21 cellular contexts compared by ENCODE assay signal in the genomic region with DNA sequence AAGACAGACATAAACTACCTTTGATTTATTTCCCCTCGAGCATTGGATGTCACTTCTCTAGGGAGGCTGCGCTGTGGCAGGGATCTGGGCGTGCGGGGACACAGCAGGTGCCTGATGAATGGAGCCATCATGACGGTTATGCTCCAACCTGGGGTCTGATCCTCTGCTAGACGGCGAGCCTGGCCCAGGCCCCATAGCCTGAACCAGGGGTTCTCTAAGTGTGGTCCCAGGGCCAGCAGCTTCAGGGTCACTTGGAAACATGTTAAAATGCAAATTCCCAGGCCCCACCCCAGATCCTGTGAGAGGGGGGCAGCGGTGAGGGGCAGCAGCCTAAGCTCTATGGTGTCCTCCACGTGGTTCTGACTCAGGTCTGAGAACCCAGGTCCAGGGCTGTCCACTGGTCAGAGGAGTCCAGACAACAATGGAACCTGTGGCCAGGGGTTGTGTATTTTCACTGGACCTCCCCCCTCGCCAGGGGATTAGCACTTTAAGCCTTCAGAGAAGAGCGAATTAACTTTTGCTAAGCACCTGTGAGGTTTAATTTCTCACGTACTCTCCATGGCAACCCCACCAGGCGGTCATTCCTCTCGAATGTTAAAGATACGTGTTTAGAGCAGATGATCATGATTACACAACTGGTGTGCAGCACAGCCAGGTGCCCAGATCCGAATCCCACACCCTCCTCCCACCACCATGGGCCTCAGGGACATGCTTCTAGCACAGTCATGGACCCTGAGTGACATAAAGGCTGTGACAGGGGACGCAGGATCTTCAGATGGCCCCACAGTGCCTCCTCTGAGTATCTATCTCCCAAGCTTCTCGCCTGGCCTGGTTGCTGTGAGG. TPM values are rescaled to one million over a fixed set of nuclear protein-coding genes. Genes with fewer than 3 reads are reported as not detected.
DNase-seq lines count a peak whose midpoint lies in the region; ATAC-seq and TF ChIP-seq lines count a peak whose summit lies in the region.
"Had no signal": no experiment of that assay in that cellular context is flagged by ENCODE, and none has a peak within 500 bp of the region (broad histone marks: within the 10 kb centered on the region; RNA-seq: fewer than 3 reads in every experiment).

No MANE protein-coding gene starts in this region.

- peak overlapping the region; percentile 5 for H3K27ac ChIP-seq in RWPE2 (ENCODE audit: poor library complexity, severe bottlenecking)
- no peak overlapping the region for H3K27ac ChIP-seq in aorta (ENCODE audit: low read depth in 1 of 2, low read length in 2 of 2)
- H3K27ac ChIP-seq in tibial nerve = no peak overlapping the region
- H3K27ac ChIP-seq: breast epithelium, colonic mucosa, ovary, uterus had no signal

- DNase-seq in Right ventricle myocardium superior (peak; percentile 17), left cardiac atrium (no peak), RWPE2 (ENCODE audit: low spot score) (peak; percentile 34), left kidney (ENCODE audit: low read depth, low spot score) (peak; percentile 81), aorta (peak; percentile 15 to 58), HAP-1 (ENCODE audit: low spot score in 2 of 2) (no peak), erythroblast (lab: John Stamatoyannopoulos, UW) (no peak), tibial nerve (ENCODE audit: low spot score in 2 of 2) (no peak)
- DNase-seq: activated CD8-positive, alpha-beta memory T cell treated with anti-CD3 and anti-CD28 coated beads, Interleukin-2, amount 50 U/mL, for 48 hours; activated naive CD8-positive, alpha-beta T cell treated with anti-CD3 and anti-CD28 coated beads, Interleukin-2, amount 50 U/mL, for 24 hours; colonic mucosa; effector memory CD8-positive, alpha-beta T cell; esophagus squamous epithelium; GOT3; NCI-H1092; NCI-H2081; ovary; uterus had no signal

- no peak for TF ChIP-seq EP300 in tibial nerve (IDR thresholded peaks at IDR 0.05)

- no peak for TF ChIP-seq POLR2A in erythroblast (IDR thresholded peaks at IDR 0.05; ENCODE audit: low read length)
- no peak for TF ChIP-seq POLR2A in tibial nerve (IDR thresholded peaks at IDR 0.05)

- no peak for ATAC-seq in Right ventricle myocardium superior (ENCODE audit: poor library complexity)
- ATAC-seq in left cardiac atrium = no peak
- ATAC-seq in RWPE2 (ENCODE audit: low read depth) = no peak
- ATAC-seq in aorta (ENCODE audit: low FRiP score) = no peak
- ATAC-seq: activated naive CD8-positive, alpha-beta T cell treated with anti-CD3 and anti-CD28 coated beads, Interleukin-2, amount 50 U/mL, for 24 hours; effector memory CD8-positive, alpha-beta T cell; Panc1; sciatic nerve had no signal

- no peaks in the 10 kb centered on the region; the same call in 1 of the 2 replicates for H3K36me3 ChIP-seq in RWPE2 (ENCODE audit: low read depth)
- no peaks in the 10 kb centered on the region for H3K36me3 ChIP-seq in aorta (ENCODE audit: control insufficient read depth in 1 of 2, insufficient read depth in 2 of 2, low read length in 1 of 2)
- no peaks in the 10 kb centered on the region for H3K36me3 ChIP-seq in HAP-1 (replicated peaks)
- no peaks in the 10 kb centered on the region for H3K36me3 ChIP-seq in tibial nerve
- H3K36me3 ChIP-seq: breast epithelium, colonic mucosa, esophagus squamous epithelium, ovary, uterus had no signal

- intact Hi-C loops in Right ventricle myocardium superior (cut with DNase I) = no loop called here
- intact Hi-C loops in left cardiac atrium (cut with DNase I) = no loop called here
- intact Hi-C loops in aorta (cut with DNase I) = no loop called here

- H3K9me3 ChIP-seq in RWPE2 (ENCODE audit: severe bottlenecking) (no peaks in the 10 kb centered on the region), aorta (ENCODE audit: control insufficient read depth, low read length) (no peaks in the 10 kb centered on the region), HAP-1 (no peaks in the 10 kb centered on the region), tibial nerve (no peaks in the 10 kb centered on the region)
- H3K9me3 ChIP-seq: breast epithelium, colonic mucosa, esophagus squamous epithelium, ovary, uterus had no signal

- in situ Hi-C loops in HAP-1 (cut with MboI; ENCODE audit: low sequenced_read_pairs) = no loop called here

- H3K27me3 ChIP-seq in RWPE2 (ENCODE audit: insufficient read depth, poor library complexity, severe bottlenecking) = no peaks in the 10 kb centered on the region
- H3K27me3 ChIP-seq in aorta (ENCODE audit: control insufficient read depth in 1 of 2, insufficient read depth in 2 of 2, low read length in 1 of 2) = no peaks in the 10 kb centered on the region
- H3K27me3 ChIP-seq in HAP-1 (ENCODE audit: low read depth) = no peaks in the 10 kb centered on the region
- peaks cover 0 to 40% of the 10 kb centered on the region in 2 donors for H3K27me3 ChIP-seq in tibial nerve
- H3K27me3 ChIP-seq: ovary had no signal

- H3K4me1 ChIP-seq in RWPE2 (ENCODE audit: insufficient read depth, poor library complexity, severe bottlenecking) (peaks cover 3% of the 10 kb centered on the region), aorta (ENCODE audit: control insufficient read depth in 1 of 2, insufficient read depth in 2 of 2, low read length in 2 of 2) (no peaks in the 10 kb centered on the region), HAP-1 (peaks cover 3% of the 10 kb centered on the region; the same call in 1 of the 2 replicates), tibial nerve (peaks cover 0 to 14% (median 0%) of the 10 kb centered on the region in 4 donors)
- H3K4me1 ChIP-seq: breast epithelium, uterus had no signal

- WGBS in aorta, 2 donors = 93 to 95% methylated on average over 18 of the region's 18 CpGs
- WGBS in tibial nerve, 2 donors = 86 to 92% methylated on average over 17 to 18 of the region's 18 CpGs

- TF ChIP-seq CTCF in RWPE2 (IDR thresholded peaks at IDR 0.05; ENCODE audit: poor library complexity, severe bottlenecking) = no peak
- TF ChIP-seq CTCF in tibial nerve (IDR thresholded peaks at IDR 0.05) = no peak

- H3K4me3 ChIP-seq in RWPE2 (ENCODE audit: severe bottlenecking) (no peak overlapping the region), aorta (ENCODE audit: low read length in 2 of 2) (no peak overlapping the region), HAP-1 (no peak overlapping the region), tibial nerve (no peak overlapping the region)
- H3K4me3 ChIP-seq: breast epithelium, colonic mucosa, ovary, uterus had no signal

RNA-seq across cellular contexts. Expression of a gene that starts 1.6 kb away (rescaled TPM):
- total RNA-seq in Right ventricle myocardium superior = 5.1 TPM
- 1 to 10 TPM; 3.9 to 8.3 TPM for total RNA-seq in left cardiac atrium
- total RNA-seq in aorta = 1 to 10 TPM; 2.7 to 6.9 TPM
- polyA plus RNA-seq in aorta = 1 to 10 TPM; 1.1 to 1.7 TPM
- total RNA-seq in tibial nerve = 10 to 100 TPM; 16.3 to 50.7 (median 23.3) TPM

Comparison
In these comparisons a context has a peak if more than half of its experiments do, and no peak if none do; other contexts are left out.
1. DNase-seq: peak in Right ventricle myocardium superior (single experiment), RWPE2 (single experiment), left kidney (single experiment) and aorta (2 of 2); none in left cardiac atrium (single experiment), HAP-1 (0 of 2), erythroblast (0 of 2) and tibial nerve (0 of 2).